23 cellular contexts compared by ENCODE assay signal in the genomic region with DNA sequence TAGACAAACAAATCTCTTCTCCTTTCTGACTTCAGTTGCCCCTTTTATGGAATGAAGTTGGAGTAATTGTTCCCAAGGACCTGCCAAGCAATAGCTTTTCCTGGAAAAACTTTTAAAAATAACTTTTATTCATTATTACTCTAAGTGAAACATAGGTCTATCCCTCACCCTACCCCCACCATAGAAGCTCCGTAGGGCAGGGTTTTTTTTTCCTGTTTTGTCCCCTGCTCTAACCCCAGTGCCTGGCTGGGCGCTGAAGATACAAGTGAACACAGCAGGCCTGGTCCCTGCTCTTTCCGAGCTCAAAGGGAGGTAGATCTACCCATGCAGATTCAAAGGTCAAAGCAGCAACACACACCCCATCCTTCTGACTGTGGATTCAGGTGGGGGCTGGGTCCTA. TPM values are rescaled to one million over a fixed set of nuclear protein-coding genes. Genes with fewer than 3 reads are reported as not detected.
DNase-seq lines count a peak whose midpoint lies in the region; ATAC-seq, FAIRE-seq and TF ChIP-seq lines count a peak whose summit lies in the region.
"Had no signal": no experiment of that assay in that cellular context is flagged by ENCODE, and none has a peak within 500 bp of the region (broad histone marks: within the 10 kb centered on the region; RNA-seq: fewer than 3 reads in every experiment).

No MANE protein-coding gene starts in this region.

- no peak overlapping the region for H3K27ac ChIP-seq in K562 (ENCODE audit: extremely low read depth, low read depth, low read length)
- peak overlapping the region; percentile 57 to 80 (median 70) for H3K27ac ChIP-seq in gastroesophageal sphincter
- H3K27ac ChIP-seq in trophoblast cell (ENCODE audit: low read depth, low read length) = no peak overlapping the region
- H3K27ac ChIP-seq in tibial artery = peak overlapping the region; percentile 69 to 78
- H3K27ac ChIP-seq in CD4-positive, alpha-beta memory T cell (ENCODE audit: low read depth, low read length) = no peak overlapping the region
- H3K27ac ChIP-seq: SK-N-MC had no signal

- H3K4me2 ChIP-seq in K562 (ENCODE audit: insufficient read depth, low read length) (no peak overlapping the region), trophoblast cell (ENCODE audit: low read length) (no peak overlapping the region)

- H2BK5ac ChIP-seq in trophoblast cell (ENCODE audit: low read depth, low read length, poor library complexity) = no peak overlapping the region

- peaks cover 26 to 27% of the 10 kb centered on the region in 2 donors for H3K27me3 Mint-ChIP-seq in CD4-positive, alpha-beta memory T cell

- POLR2A ChIA-PET in K562 (lab: Yijun Ruan, JAX) = no interaction called here
- POLR2A ChIA-PET in CD4-positive, alpha-beta memory T cell (lab: Charles Lee; ENCODE audit: partially characterized antibody) = no interaction called here

- H3K23ac ChIP-seq in trophoblast cell (ENCODE audit: low read length) = no peak overlapping the region

- peak; percentile 33; the same call in 2 of the 3 replicates for ATAC-seq in K562
- peak; percentile 58 for ATAC-seq in gastroesophageal sphincter

- no TSS peak for BruUV-seq in K562 (replicated peaks; lab: Mats Ljungman, UMichigan)

- TF ChIP-seq EP300 in K562 (IDR thresholded peaks at IDR 0.05; ENCODE audit: low read length) (no peak), gastroesophageal sphincter (IDR thresholded peaks at IDR 0.05) (no peak)

- TF ChIP-seq CTCF in K562 (IDR thresholded peaks at IDR 0.05 in 2 of 3, conservative IDR thresholded peaks at IDR 0.05 in 1 of 3; ENCODE audit: insufficient read depth in 2 of 3, low read depth in 1 of 3, low read length in 3 of 3) = no peak
- TF ChIP-seq CTCF in gastroesophageal sphincter (IDR thresholded peaks at IDR 0.05) = no peak
- TF ChIP-seq CTCF in tibial artery (IDR thresholded peaks at IDR 0.05) = no peak

- no peaks in the 10 kb centered on the region for H3K9me1 ChIP-seq in K562 (ENCODE audit: control insufficient read depth, insufficient read depth, low read length)

- DNase-seq in K562 (ENCODE audit: extremely low read depth in 1 of 4, low spot score in 3 of 4) = peak in 1 of 4 experiments; percentile 6
- no peak for DNase-seq in trophoblast cell
- DNase-seq in tibial artery = peak in 1 of 2 donors; percentile 79
- DNase-seq in CD4-positive, alpha-beta memory T cell = no peak
- no peak for DNase-seq in DMS53 treated with DMSO at 0.1 percent for 48 hours (lab: John Stamatoyannopoulos, UW; ENCODE audit: unreplicated experiment)
- no peak for DNase-seq in NCI-H2081 (lab: John Stamatoyannopoulos, UW)
- no peak for DNase-seq in MG63
- DNase-seq: CD4-positive, CD25-positive, alpha-beta regulatory T cell; COR-L47; DND-41; GOT3; Kasumi-1; NCI-H1417; NCI-H1694 treated with DMSO at 0.1 percent for 48 hours; NCI-H446; NCI-H526; RPMI8226; SHP77 treated with DMSO at 0.1 percent for 48 hours had no signal

- in situ Hi-C loops in K562 (cut with MboI) = no loop called here

- intact Hi-C loops in K562 (cut with micrococcal nuclease) = no loop called here
- intact Hi-C loops in tibial artery (cut with DNase I; ENCODE audit: low total_unique reads) = no loop called here
- intact Hi-C loops in CD4-positive, alpha-beta memory T cell (cut with micrococcal nuclease) = no loop called here

- no peak overlapping the region for H2BK12ac ChIP-seq in trophoblast cell (ENCODE audit: low read length)

- H3K9ac ChIP-seq in K562 (ENCODE audit: insufficient read depth in 1 of 2, low read depth in 2 of 2, low read length in 2 of 2) = no peak overlapping the region
- peak overlapping the region; percentile 48 for H3K9ac ChIP-seq in trophoblast cell (ENCODE audit: low read length)

- H2AFZ ChIP-seq in K562 (ENCODE audit: low read depth, low read length) (peak overlapping the region; percentile 21; the same call in 1 of the 2 replicates), trophoblast cell (ENCODE audit: insufficient read depth, low read length, poor library complexity) (no peak overlapping the region)

- H3K79me1 ChIP-seq in trophoblast cell (ENCODE audit: low read length) = peaks cover 4% of the 10 kb centered on the region

- no peak overlapping the region for H4K12ac ChIP-seq in trophoblast cell (ENCODE audit: low read depth, low read length)

- H3K9me3 Mint-ChIP-seq in CD4-positive, alpha-beta memory T cell = peaks cover 0 to 21% (median 9%) of the 10 kb centered on the region in 8 donors

- H3K4me1 ChIP-seq in K562 (replicated peaks in 1 of 2; ENCODE audit: control insufficient read depth in 2 of 2, insufficient read depth in 2 of 2, low read length in 2 of 2) (peaks cover 4 to 6% of the 10 kb centered on the region in 2 experiments; a peak in 4 of 5 replicates), gastroesophageal sphincter (peaks cover 0 to 50% (median 7%) of the 10 kb centered on the region in 3 donors), trophoblast cell (ENCODE audit: control insufficient read depth in 1 of 2, insufficient read depth in 2 of 2, low read length in 2 of 2) (peaks cover 6 to 9% of the 10 kb centered on the region in 2 experiments), tibial artery (peaks cover 7 to 57% (median 23%) of the 10 kb centered on the region in 4 donors)
- H3K4me1 ChIP-seq in CD4-positive, alpha-beta memory T cell (ENCODE audit: insufficient read depth, low read length) = peaks cover 4% of the 10 kb centered on the region

- no peak overlapping the region for H3K18ac ChIP-seq in trophoblast cell (ENCODE audit: low read length)

- 21% methylated on average over 3 of the region's 3 CpGs for WGBS in K562 (ENCODE audit: insufficient coverage, low coverage, missing lambda C conversion rate)
- 0 to 11% methylated on average over 1 to 3 of the region's 3 CpGs for WGBS in gastroesophageal sphincter (ENCODE audit: low coverage in 1 of 2), 2 donors
- no CpG with 5 or more reads among the region's 3 CpGs for WGBS in trophoblast cell (ENCODE audit: extremely low coverage, insufficient coverage, insufficient read length)

- no peaks in the 10 kb centered on the region for H4K20me1 ChIP-seq in K562 (replicated peaks; ENCODE audit: control insufficient read depth, insufficient read depth, low read length)

- H3K9me3 ChIP-seq in K562 (replicated peaks; ENCODE audit: control insufficient read depth, insufficient read depth, low read depth, low read length) (no peaks in the 10 kb centered on the region), gastroesophageal sphincter (no peaks in the 10 kb centered on the region), trophoblast cell (ENCODE audit: insufficient read depth, low read depth, low read length) (peaks cover 19% of the 10 kb centered on the region), tibial artery (peaks cover 0 to 5% (median 0%) of the 10 kb centered on the region in 3 donors), MG63 (peaks cover 4% of the 10 kb centered on the region)
- H3K9me3 ChIP-seq in CD4-positive, alpha-beta memory T cell (ENCODE audit: control insufficient read depth in 1 of 2, low read length in 2 of 2) = no peaks in the 10 kb centered on the region

- no peak overlapping the region for H3K4me3 Mint-ChIP-seq in CD4-positive, alpha-beta memory T cell
- H3K4me3 Mint-ChIP-seq: CD4-positive, CD25-positive, alpha-beta regulatory T cell had no signal

- CTCF ChIA-PET in K562 (lab: Yijun Ruan, JAX; ENCODE audit: low intra/inter-chr PET ratio) = no interaction called here
- CTCF ChIA-PET in CD4-positive, alpha-beta memory T cell (lab: Charles Lee; ENCODE audit: partially characterized antibody) = interaction anchor here (0.8 to 1.0 kb wide), 2 partner anchors 31 to 101 kb away, joined by 4 read pairs; no protein-coding TSS in a partner anchor

- no peak overlapping the region for H4K8ac ChIP-seq in trophoblast cell (ENCODE audit: low read depth, low read length)

- H3K4ac ChIP-seq in trophoblast cell (ENCODE audit: low read depth, low read length) = no peak overlapping the region

- H2AK5ac ChIP-seq in trophoblast cell (ENCODE audit: low read length) = no peak overlapping the region

- H3K36me3 Mint-ChIP-seq in CD4-positive, alpha-beta memory T cell = peaks cover 0 to 1% of the 10 kb centered on the region in 2 donors
- H3K36me3 Mint-ChIP-seq: CD4-positive, CD25-positive, alpha-beta regulatory T cell had no signal

- H3K4me3 ChIP-seq in K562 (no peak overlapping the region), gastroesophageal sphincter (no peak overlapping the region), trophoblast cell (ENCODE audit: low read depth, low read length) (no peak overlapping the region), tibial artery (no peak overlapping the region), MG63 (no peak overlapping the region)
- H3K4me3 ChIP-seq in CD4-positive, alpha-beta memory T cell (ENCODE audit: low read length in 2 of 2) = no peak overlapping the region
- H3K4me3 ChIP-seq: SK-N-MC had no signal

- H3K4me1 Mint-ChIP-seq in CD4-positive, alpha-beta memory T cell = peaks cover 5 to 12% (median 6%) of the 10 kb centered on the region in 4 donors

- H3K79me2 ChIP-seq in K562 (ENCODE audit: control insufficient read depth, insufficient read depth, low read length) (no peaks in the 10 kb centered on the region), trophoblast cell (ENCODE audit: control insufficient read depth, insufficient read depth, low read length, poor library complexity) (no peaks in the 10 kb centered on the region)

- H4K91ac ChIP-seq in trophoblast cell (ENCODE audit: low read depth, low read length) = no peak overlapping the region

- H3K27me3 ChIP-seq in K562 (ENCODE audit: control insufficient read depth in 2 of 2, insufficient read depth in 2 of 2, low read length in 2 of 2) (no peaks in the 10 kb centered on the region), gastroesophageal sphincter (peaks cover 9% of the 10 kb centered on the region), trophoblast cell (ENCODE audit: insufficient read depth, low read length) (peaks cover 28% of the 10 kb centered on the region), tibial artery (no peaks in the 10 kb centered on the region), MG63 (peaks cover 3% of the 10 kb centered on the region)
- peaks cover 12% of the 10 kb centered on the region for H3K27me3 ChIP-seq in CD4-positive, alpha-beta memory T cell (ENCODE audit: insufficient read depth, low read length)

- no peak overlapping the region for H3K14ac ChIP-seq in trophoblast cell (ENCODE audit: low read length)

- no peaks in the 10 kb centered on the region for H3K36me3 ChIP-seq in K562 (ENCODE audit: control insufficient read depth, insufficient read depth, low read length)
- H3K36me3 ChIP-seq in gastroesophageal sphincter = peaks cover 0 to 9% of the 10 kb centered on the region in 2 donors
- H3K36me3 ChIP-seq in trophoblast cell (ENCODE audit: control insufficient read depth in 1 of 2, insufficient read depth in 2 of 2, low read length in 2 of 2) = peaks cover 0 to 9% of the 10 kb centered on the region in 2 experiments
- H3K36me3 ChIP-seq in tibial artery = peaks cover 11 to 16% (median 12%) of the 10 kb centered on the region in 3 donors
- no peaks in the 10 kb centered on the region for H3K36me3 ChIP-seq in CD4-positive, alpha-beta memory T cell (ENCODE audit: insufficient read depth, low read length)
- H3K36me3 ChIP-seq in MG63 = no peaks in the 10 kb centered on the region

- H3K27ac Mint-ChIP-seq in CD4-positive, alpha-beta memory T cell = no peak overlapping the region
- H3K27ac Mint-ChIP-seq: CD4-positive, CD25-positive, alpha-beta regulatory T cell had no signal

- no peak overlapping the region for H2BK120ac ChIP-seq in trophoblast cell (ENCODE audit: insufficient read depth, low read length, poor library complexity)

- TF ChIP-seq RAD21 in K562 (CRISPR knock-in tag; conservative IDR thresholded peaks at IDR 0.05 in 1 of 2, IDR thresholded peaks at IDR 0.05 in 1 of 2) = no peak

- no peak for FAIRE-seq in K562 (lab: Jason Lieb, UNC)
- FAIRE-seq: GM12891 had no signal

- TF ChIP-seq POLR2A in K562 (conservative IDR thresholded peaks at IDR 0.05) = no peak
- TF ChIP-seq POLR2A in gastroesophageal sphincter (IDR thresholded peaks at IDR 0.05) = no peak

RNA-seq across cellular contexts. Expression of a gene that starts 8.7 kb away (rescaled TPM):
- total RNA-seq in K562 (2011; cell fraction: chromatin; rRNA removed; ENCODE audit: low replicate concordance) = not detected in 2 replicates
- total RNA-seq in K562 (2011; cell fraction: nucleolus; rRNA removed) = not detected in 2 replicates
- total RNA-seq in K562 (2011; cell fraction: nucleoplasm; rRNA removed) = not detected in 2 replicates
- total RNA-seq in K562 (2014; rRNA removed) (not detected in 2 replicates), K562 (2014; rRNA removed; fragmentation: Illumina TruSeq; extraction: Trizol) (not detected in 2 replicates), K562 (2015; rRNA removed; fragmentation: Illumina TruSeq; extraction: Trizol) (not detected in 2 replicates), K562 (2021) (not detected in 2 replicates), gastroesophageal sphincter (not detected)
- polyA plus RNA-seq in K562 (2011; rRNA removed) (not detected in 2 replicates), K562 (2014; fragmentation: Illumina TruSeq; extraction: Trizol) (not detected in 2 replicates), K562 (2014; fragmentation: Nextera tagmentation; extraction: Ambion mirVana) (1 to 10 TPM in 1 of 2 experiments, not detected in 1; 1.3 TPM), K562 (2014; rRNA removed) (not detected in 2 replicates)
- polyA plus RNA-seq in K562 (2011; cell fraction: cytosol; rRNA removed) = not detected in 2 replicates
- not detected in 2 replicates for polyA plus RNA-seq in K562 (2011; cell fraction: nucleus; rRNA removed)
- not detected in 2 replicates for polyA plus RNA-seq in K562 (2012)
- not detected in 2 replicates for polyA minus RNA-seq in K562 (2011; rRNA and poly(A)+ RNA removed)
- polyA minus RNA-seq in K562 (2011; cell fraction: cytosol; rRNA and poly(A)+ RNA removed) = not detected in 2 replicates
- not detected in 2 replicates for polyA minus RNA-seq in K562 (2011; cell fraction: nucleus; rRNA and poly(A)+ RNA removed)
- 2.0 TPM in 1 of 2 replicates, not detected in the other for polyA plus RNA-seq in trophoblast cell (2013)
- not detected for total RNA-seq in CD4-positive, alpha-beta memory T cell
- polyA plus RNA-seq in CD4-positive, alpha-beta memory T cell = not detected
- total RNA-seq in MG63 (2014; rRNA removed; shearing (Covaris generic); ENCODE audit: low replicate concordance) = not detected in 2 replicates
- total RNA-seq: CD4-positive, CD25-positive, alpha-beta regulatory T cell; MCF 10A had no signal
- polyA plus RNA-seq: BJ had no signal

RNA-seq across cellular contexts. Expression of a gene that starts 16.3 kb away (rescaled TPM):
- 6.5 and 10.4 TPM in 2 replicates for total RNA-seq in K562 (2011; cell fraction: chromatin; rRNA removed; ENCODE audit: low replicate concordance)
- 5.1 and 6.8 TPM in 2 replicates for total RNA-seq in K562 (2011; cell fraction: nucleolus; rRNA removed)
- total RNA-seq in K562 (2011; cell fraction: nucleoplasm; rRNA removed) = 6.0 and 8.6 TPM in 2 replicates
- total RNA-seq in K562 (2014; rRNA removed) (4.7 and 6.5 TPM in 2 replicates), K562 (2014; rRNA removed; fragmentation: Illumina TruSeq; extraction: Trizol) (2.8 TPM in 2 replicates), K562 (2015; rRNA removed; fragmentation: Illumina TruSeq; extraction: Trizol) (2.3 and 2.5 TPM in 2 replicates), K562 (2021) (5.9 and 6.5 TPM in 2 replicates), gastroesophageal sphincter (100 to 1,000 TPM in 1 of 4 donors, 10 to 100 TPM in 3; 42.9 to 105 (median 53.1) TPM)
- polyA plus RNA-seq in K562 (2011; rRNA removed) (3.3 and 3.5 TPM in 2 replicates), K562 (2014; fragmentation: Illumina TruSeq; extraction: Trizol) (4.1 and 4.2 TPM in 2 replicates), K562 (2014; fragmentation: Nextera tagmentation; extraction: Ambion mirVana) (under 1 TPM; 0.67 to 0.83 TPM), K562 (2014; rRNA removed) (3.3 and 5.1 TPM in 2 replicates)
- 3.0 and 6.0 TPM in 2 replicates for polyA plus RNA-seq in K562 (2011; cell fraction: cytosol; rRNA removed)
- polyA plus RNA-seq in K562 (2011; cell fraction: nucleus; rRNA removed) = 3.7 and 5.0 TPM in 2 replicates
- polyA plus RNA-seq in K562 (2012) = 1.3 and 2.1 TPM in 2 replicates
- polyA minus RNA-seq in K562 (2011; rRNA and poly(A)+ RNA removed) = 1.9 and 3.0 TPM in 2 replicates
- 2.0 and 2.5 TPM in 2 replicates for polyA minus RNA-seq in K562 (2011; cell fraction: cytosol; rRNA and poly(A)+ RNA removed)
- 0.67 and 1.1 TPM in 2 replicates for polyA minus RNA-seq in K562 (2011; cell fraction: nucleus; rRNA and poly(A)+ RNA removed)
- 13.8 and 15.5 TPM in 2 replicates for polyA plus RNA-seq in trophoblast cell (2013)
- not detected for total RNA-seq in CD4-positive, alpha-beta memory T cell
- polyA plus RNA-seq in CD4-positive, alpha-beta memory T cell = not detected
- total RNA-seq in MG63 (2014; rRNA removed; shearing (Covaris generic); ENCODE audit: low replicate concordance) = 1.5 and 1.7 TPM in 2 replicates
- total RNA-seq: CD4-positive, CD25-positive, alpha-beta regulatory T cell had no signal
- polyA plus RNA-seq: CD4-positive, CD25-positive, alpha-beta regulatory T cell had no signal

RNA-seq across cellular contexts. Expression of a gene that starts 19.8 kb away (rescaled TPM):
- total RNA-seq in K562 (2011; cell fraction: chromatin; rRNA removed; ENCODE audit: low replicate concordance) = 3.0 and 9.9 TPM in 2 replicates
- 4.3 and 7.3 TPM in 2 replicates for total RNA-seq in K562 (2011; cell fraction: nucleolus; rRNA removed)
- 3.1 and 3.6 TPM in 2 replicates for total RNA-seq in K562 (2011; cell fraction: nucleoplasm; rRNA removed)
- total RNA-seq in K562 (2014; rRNA removed) (0.61 and 1.5 TPM in 2 replicates), K562 (2014; rRNA removed; fragmentation: Illumina TruSeq; extraction: Trizol) (0.18 and 0.45 TPM in 2 replicates), K562 (2015; rRNA removed; fragmentation: Illumina TruSeq; extraction: Trizol) (0.30 and 0.36 TPM in 2 replicates), K562 (2021) (1.4 and 1.9 TPM in 2 replicates), gastroesophageal sphincter (1 to 10 TPM; 3.6 to 5.9 (median 4.3) TPM)
- polyA plus RNA-seq in K562 (2011; rRNA removed) (1.7 and 2.0 TPM in 2 replicates), K562 (2014; fragmentation: Illumina TruSeq; extraction: Trizol) (0.58 and 0.65 TPM in 2 replicates), K562 (2014; fragmentation: Nextera tagmentation; extraction: Ambion mirVana) (under 1 TPM in 1 of 2 experiments, not detected in 1; 0.11 TPM), K562 (2014; rRNA removed) (1.7 and 3.4 TPM in 2 replicates)
- 1.6 and 7.6 TPM in 2 replicates for polyA plus RNA-seq in K562 (2011; cell fraction: cytosol; rRNA removed)
- polyA plus RNA-seq in K562 (2011; cell fraction: nucleus; rRNA removed) = 3.7 and 12.1 TPM in 2 replicates
- polyA plus RNA-seq in K562 (2012) = 0.46 and 0.89 TPM in 2 replicates
- 0.24 and 0.35 TPM in 2 replicates for polyA minus RNA-seq in K562 (2011; rRNA and poly(A)+ RNA removed)
- 0.38 TPM in 1 of 2 replicates, not detected in the other for polyA minus RNA-seq in K562 (2011; cell fraction: cytosol; rRNA and poly(A)+ RNA removed)
- 1.1 and 1.2 TPM in 2 replicates for polyA minus RNA-seq in K562 (2011; cell fraction: nucleus; rRNA and poly(A)+ RNA removed)
- polyA plus RNA-seq in trophoblast cell (2013) = 0.57 and 0.64 TPM in 2 replicates
- 1 to 10 TPM; 1.0 to 1.9 TPM for total RNA-seq in CD4-positive, alpha-beta memory T cell
- under 1 TPM; 0.11 to 0.75 TPM for polyA plus RNA-seq in CD4-positive, alpha-beta memory T cell
- total RNA-seq in MG63 (2014; rRNA removed; shearing (Covaris generic); ENCODE audit: low replicate concordance) = not detected in 2 replicates
- total RNA-seq: MCF 10A had no signal

RNA-seq across cellular contexts. Expression of a gene that starts 43.6 kb away (rescaled TPM):
- 68.2 and 118 TPM in 2 replicates for total RNA-seq in K562 (2011; cell fraction: chromatin; rRNA removed; ENCODE audit: low replicate concordance)
- 47.8 and 53.5 TPM in 2 replicates for total RNA-seq in K562 (2011; cell fraction: nucleolus; rRNA removed)
- 91.9 and 153 TPM in 2 replicates for total RNA-seq in K562 (2011; cell fraction: nucleoplasm; rRNA removed)
- total RNA-seq in K562 (2014; rRNA removed) = 149 and 180 TPM in 2 replicates
- 126 and 150 TPM in 2 replicates for total RNA-seq in K562 (2014; rRNA removed; fragmentation: Illumina TruSeq; extraction: Trizol)
- total RNA-seq in K562 (2015; rRNA removed; fragmentation: Illumina TruSeq; extraction: Trizol) = 154 and 156 TPM in 2 replicates
- total RNA-seq in K562 (2021) = 277 TPM in 2 replicates
- polyA plus RNA-seq in K562 (2011; rRNA removed) = 255 and 327 TPM in 2 replicates
- 230 and 235 TPM in 2 replicates for polyA plus RNA-seq in K562 (2011; cell fraction: cytosol; rRNA removed)
- polyA plus RNA-seq in K562 (2011; cell fraction: nucleus; rRNA removed) = 152 and 155 TPM in 2 replicates
- 203 and 388 TPM in 2 replicates for polyA plus RNA-seq in K562 (2012)
- polyA plus RNA-seq in K562 (2014; fragmentation: Illumina TruSeq; extraction: Trizol) = 307 and 350 TPM in 2 replicates
- polyA plus RNA-seq in K562 (2014; fragmentation: Nextera tagmentation; extraction: Ambion mirVana) = 10 to 100 TPM; 34.6 to 40.2 TPM
- 266 and 273 TPM in 2 replicates for polyA plus RNA-seq in K562 (2014; rRNA removed)
- polyA minus RNA-seq in K562 (2011; rRNA and poly(A)+ RNA removed) = 333 and 438 TPM in 2 replicates
- polyA minus RNA-seq in K562 (2011; cell fraction: cytosol; rRNA and poly(A)+ RNA removed) = 82.3 and 91.6 TPM in 2 replicates
- polyA minus RNA-seq in K562 (2011; cell fraction: nucleus; rRNA and poly(A)+ RNA removed) = 20.3 and 36.9 TPM in 2 replicates
- total RNA-seq in gastroesophageal sphincter = 100 to 1,000 TPM; 128 to 193 (median 163) TPM
- 312 and 341 TPM in 2 replicates for polyA plus RNA-seq in trophoblast cell (2013)
- total RNA-seq in CD4-positive, alpha-beta memory T cell = 100 to 1,000 TPM; 206 to 212 TPM
- 100 to 1,000 TPM; 169 to 176 TPM for polyA plus RNA-seq in CD4-positive, alpha-beta memory T cell
- total RNA-seq in MG63 (2014; rRNA removed; shearing (Covaris generic); ENCODE audit: low replicate concordance) = 90.4 and 116 TPM in 2 replicates

Comparison
In these comparisons a context has a peak if more than half of its experiments do, and no peak if none do; other contexts are left out.
1. H3K27ac ChIP-seq: peak in gastroesophageal sphincter (4 of 4) and tibial artery (2 of 2); none in K562 (single experiment), trophoblast cell (single experiment) and CD4-positive, alpha-beta memory T cell (single experiment).